In genomic region chr14:99525699-99526080, GRCh38 we compare ENCODE assay signal across 1 cellular context.
TF ChIP-seq lines count a peak whose summit lies in the region.

No MANE protein-coding gene starts in this region.

TF ChIP-seq in IMR-90, 13 proteins besides CTCF, POLR2A, EP300 and RAD21:
- TF ChIP-seq SMC3 (IDR thresholded peaks at IDR 0.05; ENCODE audit: low read depth, low read length) (no peak), CEBPB (IDR thresholded peaks at IDR 0.05; ENCODE audit: low read depth, low read length) (no peak), ELK1 (IDR thresholded peaks at IDR 0.05; ENCODE audit: borderline replicate concordance, low read depth, low read length) (no peak), MXI1 (IDR thresholded peaks at IDR 0.05; ENCODE audit: borderline replicate concordance, low read depth, low read length) (no peak), RCOR1 (IDR thresholded peaks at IDR 0.05; ENCODE audit: insufficient replicate concordance, low read length) (no peak), MAZ (IDR thresholded peaks at IDR 0.05; ENCODE audit: borderline replicate concordance, low read depth, low read length) (no peak), NFE2L2 (IDR thresholded peaks at IDR 0.05; ENCODE audit: low read depth, low read length) (no peak), FOS (IDR thresholded peaks at IDR 0.05; ENCODE audit: low read depth, low read length) (no peak), USF2 (IDR thresholded peaks at IDR 0.05; ENCODE audit: low read depth, low read length) (no peak), RFX5 (IDR thresholded peaks at IDR 0.05; ENCODE audit: low read depth, low read length) (no peak), CHD1 (IDR thresholded peaks at IDR 0.05; ENCODE audit: low read depth, low read length) (no peak), MAFK (IDR thresholded peaks at IDR 0.05; ENCODE audit: low read depth, low read length) (no peak), BHLHE40 (IDR thresholded peaks at IDR 0.05; ENCODE audit: low read depth, low read length) (no peak)
